In genomic region chr4:88830576-88830975, GRCh38 we compare ENCODE assay signal across 15 cellular contexts.
"Had no signal": no experiment of that assay in that cellular context is flagged by ENCODE, and none has a peak within 500 bp of the region (broad histone marks: within the 10 kb centered on the region; RNA-seq: fewer than 3 reads in every experiment).

No MANE protein-coding gene starts in this region.

- H3K9me3 ChIP-seq: colonic mucosa, left lung, testis, transverse colon had no signal

- H3K27ac ChIP-seq: colonic mucosa, left lung, parathyroid adenoma had no signal

- H3K4me3 ChIP-seq: colonic mucosa, left lung, lung, testis, transverse colon had no signal

- DNase-seq: caudate nucleus; dermis blood vessel endothelial cell; foreskin melanocyte; islet precursor cell; left lung; mesenchymal stem cell; naive B cell; right cardiac atrium; stimulated activated CD4-positive, alpha-beta T cell treated with anti-CD3 and anti-CD28 coated beads, Interleukin-4, amount 100 ng/mL, for 1 hour; testis; transverse colon had no signal

- H3K36me3 ChIP-seq: colonic mucosa, left lung, transverse colon had no signal

- H3K4me1 ChIP-seq: colonic mucosa, parathyroid adenoma, testis had no signal

- ATAC-seq: left lung; stimulated activated memory B cell treated with anti-CD40 and anti-IgM and Interleukin-4, amounts not matched to agents 10 μg/mL and 1 μg/mL and 100 μg/mL, for 72 hours had no signal

- H3K27me3 ChIP-seq: colonic mucosa, left lung, testis, transverse colon had no signal
